In the genomic region with DNA sequence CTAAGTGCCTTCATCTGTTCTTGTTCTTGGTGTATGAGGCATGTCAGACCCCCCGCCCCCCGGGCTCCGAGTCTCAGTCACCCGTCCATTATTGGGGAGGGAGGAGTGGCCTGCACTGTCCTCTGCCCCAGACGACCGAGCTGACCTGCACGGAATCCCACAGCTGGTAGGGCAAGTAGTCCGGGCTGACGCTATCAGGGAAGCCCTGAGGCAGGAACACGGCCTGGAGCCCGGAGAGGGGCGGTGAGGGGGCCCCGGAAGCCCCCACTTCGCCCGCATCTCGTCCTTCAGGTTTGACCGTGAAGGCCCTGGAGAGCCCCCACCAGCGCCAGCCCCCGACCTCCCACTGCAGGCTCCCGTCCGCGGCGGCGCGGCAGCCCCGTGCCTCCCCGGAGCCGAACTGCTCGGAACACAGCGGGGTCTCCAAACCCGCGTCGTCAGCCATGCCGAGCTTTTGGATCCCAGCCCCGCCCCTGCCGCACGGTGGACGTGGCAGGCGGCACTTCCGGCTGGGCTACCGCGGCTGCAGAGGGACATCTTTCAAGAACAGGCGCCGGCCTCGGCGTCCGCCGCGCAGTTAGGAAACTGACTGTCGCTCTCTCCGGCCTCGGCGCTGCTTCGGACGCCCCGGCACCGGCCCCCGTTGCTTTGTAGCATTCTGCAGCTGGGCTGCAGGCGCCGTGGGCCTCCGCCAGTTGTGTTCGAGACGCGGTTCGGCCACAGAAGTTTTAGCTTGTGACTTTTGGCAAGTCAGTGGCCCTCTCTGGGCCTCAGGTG, we compare ENCODE assay signal across 8 cellular contexts. TPM values are rescaled to one million over a fixed set of nuclear protein-coding genes. Genes with fewer than 3 reads are reported as not detected.
DNase-seq lines count a peak whose midpoint lies in the region; ATAC-seq and TF ChIP-seq lines count a peak whose summit lies in the region.

Gene RUSF1 (minus strand): TSS at position 463 of the 777 bp plus-strand sequence. CDS start 18 bp downstream, at position 445.

- H3K4me3 ChIP-seq in GM12875 (ENCODE audit: low read depth, low read length) (peak within 1 kb of the TSS; percentile 74), adrenal gland (peak within 1 kb of the TSS; percentile 36 to 96 (median 91)), upper lobe of right lung (peak within 1 kb of the TSS; percentile 100)

- H3K36me3 Mint-ChIP-seq in progenitor cell of endocrine pancreas (ENCODE audit: insufficient read depth), result no peaks in the 10 kb centered on the region

- TF ChIP-seq POLR2A in adrenal gland (IDR thresholded peaks at IDR 0.05), result peak; percentile 68 to 81

- peaks cover 7 to 28% of the 10 kb centered on the region in 2 donors for H3K4me1 ChIP-seq in adrenal gland (replicated peaks in 1 of 2)
- peaks cover 34% of the 10 kb centered on the region for H3K4me1 ChIP-seq in upper lobe of right lung

- DNase-seq in NCI-H1105 (lab: John Stamatoyannopoulos, UW) (peak; percentile 74), T-helper 1 cell (peak; percentile 64 to 90 (median 69)), adrenal gland (peak; percentile 89 to 94 (median 92)), left cardiac atrium (peak; percentile 94), progenitor cell of endocrine pancreas (ENCODE audit: low spot score, unreplicated experiment) (peak; percentile 74), upper lobe of right lung (peak; percentile 96)

- H3K27ac Mint-ChIP-seq in progenitor cell of endocrine pancreas, result peak within 1 kb of the TSS; percentile 98

- peaks cover 21% of the 10 kb centered on the region for H3K4me1 Mint-ChIP-seq in progenitor cell of endocrine pancreas (ENCODE audit: low read depth)

- H3K4me3 Mint-ChIP-seq in progenitor cell of endocrine pancreas (ENCODE audit: low read depth), result peak within 1 kb of the TSS; percentile 93

- TF ChIP-seq CTCF in GM12875 (IDR thresholded peaks at IDR 0.05; ENCODE audit: borderline replicate concordance, insufficient read depth, low read depth, low read length) (no peak), adrenal gland (IDR thresholded peaks at IDR 0.05) (no peak), progenitor cell of endocrine pancreas (IDR thresholded peaks at IDR 0.05; ENCODE audit: unreplicated experiment) (no peak), upper lobe of right lung (IDR thresholded peaks at IDR 0.05) (no peak)

- peaks cover 10% of the 10 kb centered on the region for H3K27me3 Mint-ChIP-seq in progenitor cell of endocrine pancreas

- intact Hi-C loops in adrenal gland (cut with DNase I) (loop anchor here in 1 of 2 donors (10.0 kb wide), 1 partner anchor 207 kb away; a partner anchor contains a TSS), left cardiac atrium (cut with DNase I) (loop anchor here in 1 of 2 donors (10.0 kb wide), 2 partner anchors 207 to 367 kb away; partner anchors contain the start of gene ZNF267), upper lobe of right lung (cut with DNase I) (no loop called here)

- H3K9me3 ChIP-seq in adrenal gland (replicated peaks in 1 of 3) (no peaks in the 10 kb centered on the region), upper lobe of right lung (no peaks in the 10 kb centered on the region)

- H3K36me3 ChIP-seq in adrenal gland (replicated peaks in 1 of 2) (peaks cover 0 to 7% of the 10 kb centered on the region in 2 donors), upper lobe of right lung (no peaks in the 10 kb centered on the region)

- peak; percentile 77 for ATAC-seq in HG02623 (IDR thresholded peaks at IDR 0.05; ENCODE audit: unreplicated experiment)
- peak; percentile 95 to 97 for ATAC-seq in left cardiac atrium
- peak; percentile 95 for ATAC-seq in upper lobe of right lung

- H3K9me3 Mint-ChIP-seq in progenitor cell of endocrine pancreas (ENCODE audit: low read depth), result no peaks in the 10 kb centered on the region

- 0 to 3% (median 1%) methylated on average over 7 to 65 of the region's 65 CpGs for WGBS in adrenal gland, 4 donors

- H3K27me3 ChIP-seq in adrenal gland, result no peaks in the 10 kb centered on the region
- H3K27me3 ChIP-seq in upper lobe of right lung, result no peaks in the 10 kb centered on the region

- H3K27ac ChIP-seq in adrenal gland, result peak within 1 kb of the TSS; percentile 62 to 92 (median 89)
- peak within 1 kb of the TSS; percentile 97 for H3K27ac ChIP-seq in upper lobe of right lung

RNA-seq across cellular contexts. Expression of gene RUSF1, which starts in this region (rescaled TPM):
- total RNA-seq in adrenal gland (10 to 100 TPM; 41.2 to 86.6 (median 66.8) TPM), left cardiac atrium (10 to 100 TPM; 25.6 to 36.6 TPM), progenitor cell of endocrine pancreas (65.1 and 65.7 TPM in 2 replicates), upper lobe of right lung (62.8 TPM)
- 100 to 1,000 TPM in 1 of 3 donors, 10 to 100 TPM in 2; 55.1 to 110 (median 65.1) TPM for polyA plus RNA-seq in adrenal gland

Comparison
In these comparisons a context has a peak if more than half of its experiments do, and no peak if none do; other contexts are left out.
1. Peak in every context shown above with its lines: DNase-seq, ATAC-seq, H3K4me3 ChIP-seq and H3K27ac ChIP-seq.